In the genomic region with DNA sequence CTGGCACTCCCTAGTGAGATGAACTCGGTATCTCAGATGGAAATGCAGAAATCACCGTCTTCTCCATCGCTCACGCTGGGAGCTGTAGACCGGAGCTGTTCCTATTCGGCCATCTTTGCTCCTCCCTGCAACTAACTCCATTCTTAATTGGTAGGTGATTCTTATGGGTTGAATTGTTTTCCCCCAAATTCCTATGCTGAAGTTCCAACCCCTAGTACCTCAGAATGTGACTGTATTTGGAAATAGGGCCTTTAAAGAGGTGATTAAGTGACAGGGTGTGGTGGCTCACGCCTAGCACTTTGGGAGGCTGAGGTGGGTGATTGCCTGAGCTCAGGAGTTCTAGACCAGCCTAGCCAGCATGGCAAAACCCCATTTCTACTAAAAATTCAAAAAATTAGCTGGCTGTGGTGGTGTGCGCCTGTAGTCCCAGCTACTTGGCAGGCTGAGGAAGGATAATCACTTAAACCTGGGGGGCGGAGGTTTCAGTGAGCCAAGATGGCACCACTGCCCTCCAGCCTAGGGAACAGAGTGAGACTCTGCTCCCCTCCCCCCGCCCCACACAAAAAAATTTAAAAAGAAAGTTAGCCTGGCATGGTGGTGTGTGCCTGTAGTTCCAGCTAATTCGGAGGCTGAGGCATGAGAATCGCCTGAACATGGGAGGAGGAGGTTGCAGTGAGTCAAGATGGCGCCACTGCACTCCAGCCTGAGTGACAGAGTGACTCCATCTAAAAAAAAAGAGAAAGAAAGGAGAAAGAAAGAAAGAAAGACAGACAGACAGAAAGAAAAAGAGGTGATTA, we compare ENCODE assay signal across 8 cellular contexts. TPM values are rescaled to one million over a fixed set of nuclear protein-coding genes. Genes with fewer than 3 reads are reported as not detected.
DNase-seq lines count a peak whose midpoint lies in the region; ATAC-seq and TF ChIP-seq lines count a peak whose summit lies in the region.

No MANE protein-coding gene starts in this region.

- H3K23ac ChIP-seq in mesenchymal stem cell (ENCODE audit: low read length in 2 of 2): no peak overlapping the region

- peak overlapping the region; percentile 37 to 73 for H3K18ac ChIP-seq in mesenchymal stem cell (ENCODE audit: low read depth in 1 of 2, low read length in 2 of 2)

- CTCF ChIA-PET in AG04450 (lab: Charles Lee): interaction anchor here (0.6 to 1.2 kb wide), 2 partner anchors 34 to 116 kb away, joined by 4 to 5 read pairs; no protein-coding TSS in a partner anchor

- H3K4me1 ChIP-seq in mesenchymal stem cell (ENCODE audit: control insufficient read depth, insufficient read depth, low read depth, low read length): peaks cover 5% of the 10 kb centered on the region

- H3K27me3 ChIP-seq in AG04450 (ENCODE audit: control insufficient read depth, insufficient read depth, low read length) (peaks cover 3% of the 10 kb centered on the region), brain microvascular endothelial cell (replicated peaks) (no peaks in the 10 kb centered on the region), mesenchymal stem cell (ENCODE audit: control insufficient read depth in 1 of 2, insufficient read depth in 1 of 2, low read length in 2 of 2) (no peaks in the 10 kb centered on the region)

- 80% methylated on average over 6 of the region's 13 CpGs for WGBS in mesenchymal stem cell

- peak overlapping the region in 1 of 2 experiments; percentile 41 for H3K14ac ChIP-seq in mesenchymal stem cell (ENCODE audit: low read length in 2 of 2)

- H4K8ac ChIP-seq in mesenchymal stem cell (ENCODE audit: low read length): peak overlapping the region; percentile 70

- H3K36me3 ChIP-seq in brain microvascular endothelial cell (replicated peaks) (no peaks in the 10 kb centered on the region), mesenchymal stem cell (ENCODE audit: control insufficient read depth in 1 of 2, insufficient read depth in 2 of 2, low read depth in 1 of 2, low read length in 2 of 2) (no peaks in the 10 kb centered on the region)

- ATAC-seq in GM21515 (IDR thresholded peaks at IDR 0.05; ENCODE audit: unreplicated experiment): no peak

- no peak overlapping the region for H2AFZ ChIP-seq in mesenchymal stem cell (ENCODE audit: low read depth, low read length)

- no peak overlapping the region for H2BK12ac ChIP-seq in mesenchymal stem cell (ENCODE audit: low read length in 2 of 2)

- no peak overlapping the region for H2BK5ac ChIP-seq in mesenchymal stem cell (ENCODE audit: low read depth, low read length, poor library complexity, severe bottlenecking)

- peak overlapping the region; percentile 27 for H2BK120ac ChIP-seq in mesenchymal stem cell (ENCODE audit: low read depth, low read length)

- H3K4ac ChIP-seq in mesenchymal stem cell (ENCODE audit: low read depth in 1 of 2, low read length in 2 of 2): peak overlapping the region; percentile 60 to 73

- no peak for TF ChIP-seq CTCF in AG04450 (IDR thresholded peaks at IDR 0.05; ENCODE audit: low read depth, low read length)
- no peak for TF ChIP-seq CTCF in brain microvascular endothelial cell (IDR thresholded peaks at IDR 0.05; ENCODE audit: low read depth, low read length, missing control alignments)

- no peak overlapping the region for H2AK5ac ChIP-seq in mesenchymal stem cell (ENCODE audit: low read length, severe bottlenecking)

- peak overlapping the region; percentile 6 for H3K4me2 ChIP-seq in mesenchymal stem cell (ENCODE audit: low read length, poor library complexity, severe bottlenecking)

- POLR2A ChIA-PET in AG04450 (lab: Yijun Ruan, JAX): no interaction called here

- DNase-seq in AG04450 (ENCODE audit: low read depth, low spot score): no peak
- DNase-seq in HT-29 (ENCODE audit: low spot score): peak; percentile 34
- DNase-seq in brain microvascular endothelial cell: no peak
- DNase-seq in mesenchymal stem cell: peak; percentile 62
- DNase-seq in H4 (ENCODE audit: low spot score): no peak
- no peak for DNase-seq in GM03348 (ENCODE audit: low spot score)
- DNase-seq in stimulated activated naive CD4-positive, alpha-beta T cell treated with Interleukin-2 at 50 U/mL for 16 hours (lab: John Stamatoyannopoulos, UW): no peak

- H3K9me3 ChIP-seq in AG04450 (ENCODE audit: control insufficient read depth, insufficient read depth, low read length): no peaks in the 10 kb centered on the region
- no peaks in the 10 kb centered on the region for H3K9me3 ChIP-seq in mesenchymal stem cell (ENCODE audit: control insufficient read depth, low read length)

- peak overlapping the region; percentile 18 for H3K4me3 ChIP-seq in AG04450 (ENCODE audit: low read depth, low read length)
- H3K4me3 ChIP-seq in brain microvascular endothelial cell (ENCODE audit: low read depth, low read length): peak overlapping the region; percentile 51
- peak overlapping the region; percentile 62 to 71 for H3K4me3 ChIP-seq in mesenchymal stem cell (ENCODE audit: insufficient read depth in 1 of 2, low read depth in 1 of 2, low read length in 2 of 2)

- H3K27ac ChIP-seq in AG04450 (ENCODE audit: low read depth, low read length) (no peak overlapping the region), brain microvascular endothelial cell (no peak overlapping the region), mesenchymal stem cell (ENCODE audit: low read length, poor library complexity, severe bottlenecking) (no peak overlapping the region)

- H3K9ac ChIP-seq in mesenchymal stem cell (ENCODE audit: low read length): peak overlapping the region; percentile 66

- H4K91ac ChIP-seq in mesenchymal stem cell (ENCODE audit: low read length): peak overlapping the region; percentile 89

- H2BK15ac ChIP-seq in mesenchymal stem cell (ENCODE audit: low read depth, poor library complexity, severe bottlenecking): no peak overlapping the region

- H3K79me1 ChIP-seq in mesenchymal stem cell (replicated peaks; ENCODE audit: low read length, poor library complexity, severe bottlenecking): peaks cover 6% of the 10 kb centered on the region

- in situ Hi-C loops in brain microvascular endothelial cell (cut with HindIII; ENCODE audit: low pct_ligation_motif_present, low sequenced_read_pairs): no loop called here

RNA-seq across cellular contexts. Expression of a gene that starts 25.2 kb away (rescaled TPM):
- 45.1 and 49.7 TPM in 2 replicates for polyA plus RNA-seq in AG04450 (2011; rRNA removed)
- polyA minus RNA-seq in AG04450 (2011; rRNA and poly(A)+ RNA removed): 90.3 and 100 TPM in 2 replicates
- total RNA-seq in HT-29 (2014; rRNA removed; shearing (Covaris generic)): 13.4 and 18.3 TPM in 2 replicates
- 16.0 TPM for polyA plus RNA-seq in mesenchymal stem cell (2013, experiment 1 of 2)
- 16.2 TPM for polyA plus RNA-seq in mesenchymal stem cell (2013, experiment 2 of 2)
- 14.7 and 32.1 TPM in 2 replicates for total RNA-seq in H4 (2014; rRNA removed; shearing (Covaris generic))

RNA-seq across cellular contexts. Expression of a gene that starts 36.6 kb away (rescaled TPM):
- polyA plus RNA-seq in AG04450 (2011; rRNA removed): 26.5 and 32.5 TPM in 2 replicates
- polyA minus RNA-seq in AG04450 (2011; rRNA and poly(A)+ RNA removed): 16.0 and 27.6 TPM in 2 replicates
- total RNA-seq in HT-29 (2014; rRNA removed; shearing (Covaris generic)): 19.7 and 20.2 TPM in 2 replicates
- 8.1 TPM for polyA plus RNA-seq in mesenchymal stem cell (2013, experiment 1 of 2)
- 8.7 TPM for polyA plus RNA-seq in mesenchymal stem cell (2013, experiment 2 of 2)
- 8.9 and 10.2 TPM in 2 replicates for total RNA-seq in H4 (2014; rRNA removed; shearing (Covaris generic))

Comparison
In these comparisons a context has a peak if more than half of its experiments do, and no peak if none do; other contexts are left out.
1. DNase-seq: peak in HT-29 (single experiment) and mesenchymal stem cell (single experiment); none in AG04450 (single experiment), brain microvascular endothelial cell (single experiment), H4 (single experiment), GM03348 (single experiment) and stimulated activated naive CD4-positive, alpha-beta T cell treated with Interleukin-2 at 50 U/mL for 16 hours (single experiment).
2. Peak in every context shown above with its lines, with median percentiles within 50 percentile points of each other: H3K4me3 ChIP-seq.